ENCODE assay signal across 24 cellular contexts in genomic region chr16:83577201-83577600, GRCh38.
"Had no signal": no experiment of that assay in that cellular context is flagged by ENCODE, and none has a peak within 500 bp of the region (broad histone marks: within the 10 kb centered on the region; RNA-seq: fewer than 3 reads in every experiment).

No MANE protein-coding gene starts in this region.

- H3K36me3 ChIP-seq: ascending aorta, breast epithelium, cardiac muscle cell, colonic mucosa had no signal

- H3K27me3 ChIP-seq: ascending aorta, breast epithelium, cardiac muscle cell, colonic mucosa had no signal

- H3K27ac Mint-ChIP-seq: activated CD4-positive, alpha-beta memory T cell treated with anti-CD3 and anti-CD28 coated beads, Interleukin-2, amount 10 ng/mL, durations not matched to agents 7 days and 5 days; activated CD4-positive, alpha-beta T cell treated with anti-CD3 and anti-CD28 coated beads, Interleukin-2, amount 10 ng/mL, durations not matched to agents 7 days and 5 days; activated naive CD4-positive, alpha-beta T cell treated with anti-CD3 and anti-CD28 coated beads, Interleukin-2, amount 10 ng/mL, durations not matched to agents 7 days and 5 days; activated naive CD4-positive, alpha-beta T cell treated with anti-CD3 and anti-CD28 coated beads, Interleukin-2, amount 50 U/mL, for 72 hours; activated naive CD8-positive, alpha-beta T cell treated with anti-CD3 and anti-CD28 coated beads, Interleukin-2, amount 10 ng/mL, durations not matched to agents 7 days and 5 days; activated T-cell treated with anti-CD3 and anti-CD28 coated beads, Interleukin-2, amount 50 U/mL, for 24 hours; activated T-cell treated with anti-CD3 and anti-CD28 coated beads, Interleukin-2, amount 50 U/mL, for 72 hours had no signal

- DNase-seq: activated CD4-positive, alpha-beta memory T cell treated with anti-CD3 and anti-CD28 coated beads, Interleukin-2, amount 10 ng/mL, durations not matched to agents 7 days and 5 days; activated CD4-positive, alpha-beta T cell treated with anti-CD3 and anti-CD28 coated beads for 1 hour; activated CD4-positive, alpha-beta T cell treated with anti-CD3 and anti-CD28 coated beads for 4 hours; activated CD4-positive, alpha-beta T cell treated with anti-CD3 and anti-CD28 coated beads, Interleukin-2, amount 10 ng/mL, durations not matched to agents 7 days and 5 days; activated CD4-positive, alpha-beta T cell treated with anti-CD3 and anti-CD28 coated beads, Interleukin-2, amount 50 U/mL, for 4 hours; activated CD8-positive, alpha-beta memory T cell treated with anti-CD3 and anti-CD28 coated beads, Interleukin-2, amount 50 U/mL, for 48 hours; activated gamma-delta T cell; activated naive CD4-positive, alpha-beta T cell; activated naive CD4-positive, alpha-beta T cell treated with anti-CD3 and anti-CD28 coated beads, Interleukin-2, amount 10 ng/mL, durations not matched to agents 7 days and 5 days; activated naive CD8-positive, alpha-beta T cell treated with anti-CD3 and anti-CD28 coated beads, Interleukin-2, amount 10 ng/mL, durations not matched to agents 7 days and 5 days; activated T-cell treated with anti-CD3 and anti-CD28 coated beads for 4 hours; activated T-cell treated with anti-CD3 and anti-CD28 coated beads, Interleukin-2, amount 50 U/mL, for 24 hours; activated T-cell treated with anti-CD3 and anti-CD28 coated beads, Interleukin-2, amount 50 U/mL, for 72 hours; central memory CD4-positive, alpha-beta T cell; cerebellar nuclear complex; colonic mucosa; effector CD8-positive, alpha-beta T cell; foreskin fibroblast; T-helper 2 cell had no signal

- H3K27ac ChIP-seq: ascending aorta, breast epithelium, cardiac muscle cell, colonic mucosa had no signal

- H3K4me1 Mint-ChIP-seq: activated CD4-positive, alpha-beta memory T cell treated with anti-CD3 and anti-CD28 coated beads, Interleukin-2, amount 10 ng/mL, durations not matched to agents 7 days and 5 days; activated CD4-positive, alpha-beta T cell treated with anti-CD3 and anti-CD28 coated beads, Interleukin-2, amount 10 ng/mL, durations not matched to agents 7 days and 5 days; activated naive CD4-positive, alpha-beta T cell treated with anti-CD3 and anti-CD28 coated beads, Interleukin-2, amount 10 ng/mL, durations not matched to agents 7 days and 5 days; activated naive CD8-positive, alpha-beta T cell treated with anti-CD3 and anti-CD28 coated beads, Interleukin-2, amount 10 ng/mL, durations not matched to agents 7 days and 5 days had no signal

- H3K27me3 Mint-ChIP-seq: activated CD4-positive, alpha-beta memory T cell treated with anti-CD3 and anti-CD28 coated beads, Interleukin-2, amount 10 ng/mL, durations not matched to agents 7 days and 5 days; activated CD4-positive, alpha-beta T cell treated with anti-CD3 and anti-CD28 coated beads, Interleukin-2, amount 10 ng/mL, durations not matched to agents 7 days and 5 days; activated naive CD4-positive, alpha-beta T cell treated with anti-CD3 and anti-CD28 coated beads, Interleukin-2, amount 10 ng/mL, durations not matched to agents 7 days and 5 days; activated T-cell treated with anti-CD3 and anti-CD28 coated beads, Interleukin-2, amount 50 U/mL, for 24 hours; brain had no signal

- H3K9me3 Mint-ChIP-seq: activated naive CD4-positive, alpha-beta T cell treated with anti-CD3 and anti-CD28 coated beads, Interleukin-2, amount 10 ng/mL, durations not matched to agents 7 days and 5 days had no signal

- H3K9me3 ChIP-seq: ascending aorta, colonic mucosa had no signal

- H3K4me3 Mint-ChIP-seq: activated CD4-positive, alpha-beta memory T cell treated with anti-CD3 and anti-CD28 coated beads, Interleukin-2, amount 10 ng/mL, durations not matched to agents 7 days and 5 days; activated CD4-positive, alpha-beta T cell treated with anti-CD3 and anti-CD28 coated beads, Interleukin-2, amount 10 ng/mL, durations not matched to agents 7 days and 5 days; activated naive CD4-positive, alpha-beta T cell treated with anti-CD3 and anti-CD28 coated beads, Interleukin-2, amount 10 ng/mL, durations not matched to agents 7 days and 5 days; activated naive CD8-positive, alpha-beta T cell treated with anti-CD3 and anti-CD28 coated beads, Interleukin-2, amount 10 ng/mL, durations not matched to agents 7 days and 5 days; activated T-cell treated with anti-CD3 and anti-CD28 coated beads, Interleukin-2, amount 50 U/mL, for 24 hours; activated T-cell treated with anti-CD3 and anti-CD28 coated beads, Interleukin-2, amount 50 U/mL, for 72 hours; brain had no signal

- H3K36me3 Mint-ChIP-seq: activated naive CD4-positive, alpha-beta T cell treated with anti-CD3 and anti-CD28 coated beads, Interleukin-2, amount 10 ng/mL, durations not matched to agents 7 days and 5 days; activated naive CD4-positive, alpha-beta T cell treated with anti-CD3 and anti-CD28 coated beads, Interleukin-2, amount 50 U/mL, for 72 hours; activated naive CD8-positive, alpha-beta T cell treated with anti-CD3 and anti-CD28 coated beads, Interleukin-2, amount 10 ng/mL, durations not matched to agents 7 days and 5 days; brain had no signal

- H3K4me3 ChIP-seq: ascending aorta, breast epithelium, cardiac muscle cell, colonic mucosa had no signal

- H3K4me1 ChIP-seq: ascending aorta, breast epithelium, colonic mucosa had no signal
